ENCODE assay signal across 8 cellular contexts in genomic region chr17:4967539-4968165, GRCh38. TPM values are rescaled to one million over a fixed set of nuclear protein-coding genes. Genes with fewer than 3 reads are reported as not detected.
DNase-seq lines count a peak whose midpoint lies in the region; ATAC-seq and TF ChIP-seq lines count a peak whose summit lies in the region.

A gene with protein sequence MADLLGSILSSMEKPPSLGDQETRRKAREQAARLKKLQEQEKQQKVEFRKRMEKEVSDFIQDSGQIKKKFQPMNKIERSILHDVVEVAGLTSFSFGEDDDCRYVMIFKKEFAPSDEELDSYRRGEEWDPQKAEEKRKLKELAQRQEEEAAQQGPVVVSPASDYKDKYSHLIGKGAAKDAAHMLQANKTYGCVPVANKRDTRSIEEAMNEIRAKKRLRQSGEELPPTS (minus strand): TSS chr17:4967817. CDS start chr17:4967804, 13 bp downstream.

- H3K4me3 ChIP-seq in HFF-Myc (replicated peaks; ENCODE audit: low read depth, low read length) (peak within 1 kb of the TSS; percentile 62), gastroesophageal sphincter (peak within 1 kb of the TSS; percentile 70 to 76)

- ATAC-seq in gastroesophageal sphincter: peak; percentile 84

- TF ChIP-seq POLR2A in gastroesophageal sphincter (IDR thresholded peaks at IDR 0.05): peak; percentile 48 to 62

- no peaks in the 10 kb centered on the region for H3K9me3 ChIP-seq in gastroesophageal sphincter

- peaks cover 3 to 64% (median 30%) of the 10 kb centered on the region in 3 donors for H3K4me1 ChIP-seq in gastroesophageal sphincter

- DNase-seq in GM04504 (ENCODE audit: low read depth) (peak; percentile 95), HFF-Myc (ENCODE audit: extremely low read depth, low read depth) (peak; percentile 92), MV-4-11 (lab: John Stamatoyannopoulos, UW) (peak; percentile 93), SK-N-DZ (ENCODE audit: low spot score) (peak; percentile 98), nucleus accumbens (lab: John Stamatoyannopoulos, UW) (peak in 55 of 56 donors; percentile 83 to 100 (median 98)), superior temporal gyrus (ENCODE audit: extremely low spot score) (peak; percentile 99)
- DNase-seq in activated naive CD4-positive, alpha-beta T cell treated with anti-CD3 and anti-CD28 coated beads for 36 hours: peak; percentile 95

- no peaks in the 10 kb centered on the region for H3K9me3 Mint-ChIP-seq in activated naive CD4-positive, alpha-beta T cell treated with anti-CD3 and anti-CD28 coated beads for 36 hours

- no peak within 1 kb of the TSS for H3K4me3 Mint-ChIP-seq in activated naive CD4-positive, alpha-beta T cell treated with anti-CD3 and anti-CD28 coated beads for 36 hours

- intact Hi-C loops in activated naive CD4-positive, alpha-beta T cell treated with anti-CD3 and anti-CD28 coated beads for 36 hours (cut with micrococcal nuclease): loop anchor here (1.0 to 5.0 kb wide), 8 partner anchors 19 to 470 kb away; partner anchors contain the start of genes ARRB2, C1QBP, CAMTA2 and INCA1

- peaks cover 39% of the 10 kb centered on the region for H3K4me1 Mint-ChIP-seq in activated naive CD4-positive, alpha-beta T cell treated with anti-CD3 and anti-CD28 coated beads for 36 hours (ENCODE audit: low read depth)

- peaks cover 25% of the 10 kb centered on the region for H3K36me3 Mint-ChIP-seq in activated naive CD4-positive, alpha-beta T cell treated with anti-CD3 and anti-CD28 coated beads for 36 hours (ENCODE audit: low read depth)

- no peaks in the 10 kb centered on the region for H3K27me3 ChIP-seq in gastroesophageal sphincter

- peaks cover 0 to 33% of the 10 kb centered on the region in 2 donors for H3K36me3 ChIP-seq in gastroesophageal sphincter

- no peaks in the 10 kb centered on the region for H3K27me3 Mint-ChIP-seq in activated naive CD4-positive, alpha-beta T cell treated with anti-CD3 and anti-CD28 coated beads for 36 hours (ENCODE audit: low read depth)

- TF ChIP-seq EP300 in gastroesophageal sphincter (IDR thresholded peaks at IDR 0.05): no peak

- CTCF ChIA-PET in activated naive CD4-positive, alpha-beta T cell treated with anti-CD3 and anti-CD28 coated beads for 36 hours (lab: Charles Lee): interaction anchor here (1.0 to 3.0 kb wide), 7 partner anchors 11 to 59 kb away, joined by 3 to 18 read pairs (median 4); partner anchors contain the start of genes CAMTA2, RNF167 and SLC25A11

- peak within 1 kb of the TSS; percentile 88 to 95 (median 94) for H3K27ac ChIP-seq in gastroesophageal sphincter

- TF ChIP-seq CTCF in HFF-Myc (IDR thresholded peaks at IDR 0.05; ENCODE audit: low read depth, low read length, missing control alignments) (no peak), gastroesophageal sphincter (IDR thresholded peaks at IDR 0.05) (peak in 3 of 4 experiments; percentile 26 to 43 (median 41))

- H3K27ac Mint-ChIP-seq in activated naive CD4-positive, alpha-beta T cell treated with anti-CD3 and anti-CD28 coated beads for 36 hours: no peak within 1 kb of the TSS

- 0% methylated on average over 13 to 21 of the region's 43 CpGs for WGBS in gastroesophageal sphincter (ENCODE audit: low coverage in 1 of 2), 2 donors

RNA-seq across cellular contexts. Expression of the gene that starts here (rescaled TPM):
- polyA plus RNA-seq in SK-N-DZ (2014; cell fraction: cytosol; rRNA removed): 60.0 and 66.1 TPM in 2 replicates
- 51.2 and 51.5 TPM in 2 replicates for polyA plus RNA-seq in SK-N-DZ (2014; cell fraction: nucleus; rRNA removed)
- 10 to 100 TPM; 68.6 to 70.2 TPM for total RNA-seq in activated naive CD4-positive, alpha-beta T cell treated with anti-CD3 and anti-CD28 coated beads for 36 hours
- total RNA-seq in gastroesophageal sphincter: 10 to 100 TPM; 35.1 to 77.5 (median 55.2) TPM

Comparison
In these comparisons a context has a peak if more than half of its experiments do, and no peak if none do; other contexts are left out.
1. Peak in every context shown above with its lines: DNase-seq, ATAC-seq, H3K4me3 ChIP-seq and H3K27ac ChIP-seq.